ENCODE assay signal across 9 cellular contexts in genomic region chr1:44812822-44813543, GRCh38. TPM values are rescaled to one million over a fixed set of nuclear protein-coding genes. Genes with fewer than 3 reads are reported as not detected.
DNase-seq lines count a peak whose midpoint lies in the region; ATAC-seq and TF ChIP-seq lines count a peak whose summit lies in the region.
"Had no signal": no experiment of that assay in that cellular context is flagged by ENCODE, and none has a peak within 500 bp of the region (broad histone marks: within the 10 kb centered on the region; RNA-seq: fewer than 3 reads in every experiment).

No MANE protein-coding gene starts in this region.

- H3K79me1 ChIP-seq in H9 (ENCODE audit: insufficient read depth, low read depth, low read length, poor library complexity, severe bottlenecking) = no peaks in the 10 kb centered on the region

- H3K4ac ChIP-seq in H9 (ENCODE audit: low read depth, low read length) = no peak overlapping the region

- no peak overlapping the region for H2BK12ac ChIP-seq in H9 (ENCODE audit: insufficient read length, low read depth, low read length)

- peak overlapping the region; percentile 52 to 64 for H3K4me3 Mint-ChIP-seq in H9
- H3K4me3 Mint-ChIP-seq in activated T-helper 2 cell treated with anti-CD3 and anti-CD28 coated beads, Interferon-gamma antibody, Interleukin-2, Interleukin-4, amounts not matched to agents 10 μg/mL and 5 μg/mL and 100 μg/mL, durations not matched to agents 14 hours and 24 hours and 36 hours (ENCODE audit: low read depth) = no peak overlapping the region

- no peak overlapping the region for H4K8ac ChIP-seq in H9 (replicated peaks; ENCODE audit: insufficient read length, low read depth, low read length)

- H3K18ac ChIP-seq in H9 (ENCODE audit: insufficient read length, low read depth, low read length) = peak overlapping the region; percentile 53

- no peak overlapping the region for H2BK15ac ChIP-seq in H9 (ENCODE audit: low read depth, low read length)

- H3K9ac ChIP-seq in H9 (ENCODE audit: extremely low read depth, insufficient read length, low read length) (no peak overlapping the region), skeletal muscle tissue (ENCODE audit: low read depth in 1 of 3, low read length in 3 of 3) (peak overlapping the region; percentile 76 to 87 (median 81))

- H2BK20ac ChIP-seq in H9 (ENCODE audit: low read depth, low read length, poor library complexity, severe bottlenecking) = no peak overlapping the region

- intact Hi-C loops in activated T-helper 2 cell treated with anti-CD3 and anti-CD28 coated beads, Interferon-gamma antibody, Interleukin-2, Interleukin-4, amounts not matched to agents 10 μg/mL and 5 μg/mL and 100 μg/mL, durations not matched to agents 14 hours and 24 hours and 36 hours (cut with micrococcal nuclease) = no loop called here

- no peaks in the 10 kb centered on the region for H3K9me3 Mint-ChIP-seq in H9
- H3K9me3 Mint-ChIP-seq in activated T-helper 2 cell treated with anti-CD3 and anti-CD28 coated beads, Interferon-gamma antibody, Interleukin-2, Interleukin-4, amounts not matched to agents 10 μg/mL and 5 μg/mL and 100 μg/mL, durations not matched to agents 14 hours and 24 hours and 36 hours = no peaks in the 10 kb centered on the region
- H3K9me3 Mint-ChIP-seq: activated naive CD8-positive, alpha-beta T cell treated with anti-CD3 and anti-CD28 coated beads, Interleukin-2, amount 50 U/mL, for 24 hours had no signal

- peaks cover 26 to 37% of the 10 kb centered on the region in 2 experiments for H3K4me1 Mint-ChIP-seq in H9
- H3K4me1 Mint-ChIP-seq in activated T-helper 2 cell treated with anti-CD3 and anti-CD28 coated beads, Interferon-gamma antibody, Interleukin-2, Interleukin-4, amounts not matched to agents 10 μg/mL and 5 μg/mL and 100 μg/mL, durations not matched to agents 14 hours and 24 hours and 36 hours (ENCODE audit: low read depth) = peaks cover 57% of the 10 kb centered on the region

- H3K36me3 ChIP-seq in iPS DF 6.9 (ENCODE audit: control insufficient read depth, insufficient read depth, low read length) = no peaks in the 10 kb centered on the region
- H3K36me3 ChIP-seq in skeletal muscle tissue (ENCODE audit: control insufficient read depth in 3 of 3, insufficient read depth in 3 of 3, low read length in 3 of 3) = peaks cover 0 to 5% (median 2%) of the 10 kb centered on the region in 3 donors

- H3K9me3 ChIP-seq in H9 (ENCODE audit: control insufficient read depth, low read depth, low read length) = no peaks in the 10 kb centered on the region
- H3K9me3 ChIP-seq in iPS DF 6.9 (ENCODE audit: control insufficient read depth, insufficient read depth, low read length) = no peaks in the 10 kb centered on the region
- no peaks in the 10 kb centered on the region for H3K9me3 ChIP-seq in skeletal muscle tissue (ENCODE audit: control insufficient read depth in 3 of 3, low read length in 3 of 3)

- H3K27me3 ChIP-seq in H9 (ENCODE audit: insufficient read depth, low read length) = no peaks in the 10 kb centered on the region
- H3K27me3 ChIP-seq in iPS DF 6.9 (ENCODE audit: control insufficient read depth, insufficient read depth, low read length) = no peaks in the 10 kb centered on the region
- no peaks in the 10 kb centered on the region for H3K27me3 ChIP-seq in skeletal muscle tissue (ENCODE audit: control insufficient read depth in 3 of 3, insufficient read depth in 3 of 3, low read length in 3 of 3)

- peak overlapping the region; percentile 82 for H3K14ac ChIP-seq in H9 (ENCODE audit: insufficient read depth, low read length)

- no peak overlapping the region for H2AK5ac ChIP-seq in H9 (ENCODE audit: insufficient read length, low read length)

- H3K27ac ChIP-seq in H9 (ENCODE audit: insufficient read length, low read depth, low read length) (no peak overlapping the region), iPS DF 6.9 (ENCODE audit: low read length) (no peak overlapping the region), skeletal muscle tissue (ENCODE audit: low read depth, low read length) (peak overlapping the region; percentile 71)

- H4K91ac ChIP-seq in H9 (ENCODE audit: insufficient read length, low read depth, low read length) = no peak overlapping the region

- no peak overlapping the region for H4K5ac ChIP-seq in H9 (ENCODE audit: insufficient read length, low read depth, low read length)

- ATAC-seq in GM21619 (IDR thresholded peaks at IDR 0.05; ENCODE audit: unreplicated experiment) = no peak
- no peak for ATAC-seq in HG03159 (IDR thresholded peaks at IDR 0.05; ENCODE audit: unreplicated experiment)
- ATAC-seq in GM18505 (IDR thresholded peaks at IDR 0.05; ENCODE audit: unreplicated experiment) = no peak

- H3K23me2 ChIP-seq in H9 (ENCODE audit: insufficient read length, low read depth, low read length, poor library complexity, severe bottlenecking) = peaks cover 7% of the 10 kb centered on the region

- H3K27me3 Mint-ChIP-seq in H9 (ENCODE audit: low read depth) = no peaks in the 10 kb centered on the region; the same call in 1 of the 2 replicates
- no peaks in the 10 kb centered on the region for H3K27me3 Mint-ChIP-seq in activated T-helper 2 cell treated with anti-CD3 and anti-CD28 coated beads, Interferon-gamma antibody, Interleukin-2, Interleukin-4, amounts not matched to agents 10 μg/mL and 5 μg/mL and 100 μg/mL, durations not matched to agents 14 hours and 24 hours and 36 hours (ENCODE audit: low read depth)
- H3K27me3 Mint-ChIP-seq: activated naive CD8-positive, alpha-beta T cell treated with anti-CD3 and anti-CD28 coated beads, Interleukin-2, amount 50 U/mL, for 24 hours had no signal

- H3K27ac Mint-ChIP-seq in H9 = no peak overlapping the region
- peak overlapping the region; percentile 85 for H3K27ac Mint-ChIP-seq in activated T-helper 2 cell treated with anti-CD3 and anti-CD28 coated beads, Interferon-gamma antibody, Interleukin-2, Interleukin-4, amounts not matched to agents 10 μg/mL and 5 μg/mL and 100 μg/mL, durations not matched to agents 14 hours and 24 hours and 36 hours

- no peaks in the 10 kb centered on the region for H3K79me2 ChIP-seq in H9 (ENCODE audit: insufficient read depth, low read length)

- no peak overlapping the region for H3K56ac ChIP-seq in H9 (ENCODE audit: insufficient read length, low read depth, low read length)

- no peak overlapping the region for H2BK120ac ChIP-seq in H9 (ENCODE audit: low read depth, low read length, poor library complexity, severe bottlenecking)

- peak; percentile 57 for DNase-seq in H9
- no peak for DNase-seq in activated T-helper 2 cell treated with anti-CD3 and anti-CD28 coated beads, Interferon-gamma antibody, Interleukin-2, Interleukin-4, amounts not matched to agents 10 μg/mL and 5 μg/mL and 100 μg/mL, durations not matched to agents 14 hours and 24 hours and 36 hours (ENCODE audit: low spot score)
- no peak for DNase-seq in iPS DF 6.9 (ENCODE audit: low read depth, low spot score)
- no peak for DNase-seq in COR-L47 (lab: John Stamatoyannopoulos, UW)

- no peaks in the 10 kb centered on the region for H4K20me1 ChIP-seq in H9 (ENCODE audit: control insufficient read depth, insufficient read depth, insufficient read length)

- no peak for TF ChIP-seq CTCF in H9 (conservative IDR thresholded peaks at IDR 0.05)

- H3K23ac ChIP-seq in H9 (ENCODE audit: insufficient read length, low read depth, low read length) = no peak overlapping the region

- H2BK5ac ChIP-seq in H9 (ENCODE audit: insufficient read length, low read length) = no peak overlapping the region

- H3K4me3 ChIP-seq in iPS DF 6.9 (ENCODE audit: low read length) = peak overlapping the region; percentile 40; the same call in 1 of the 2 replicates
- H3K4me3 ChIP-seq in skeletal muscle tissue (ENCODE audit: low read length in 3 of 3) = peak overlapping the region; percentile 80 to 84 (median 81)

- no CpG with 5 or more reads among the region's 48 CpGs for WGBS in H9 (ENCODE audit: extremely low coverage, insufficient read length, low lambda C conversion rate)
- no CpG with 5 or more reads among the region's 48 CpGs for WGBS in iPS DF 6.9 (ENCODE audit: insufficient coverage, insufficient read length)

- H3K36me3 Mint-ChIP-seq in H9 (ENCODE audit: insufficient read depth in 1 of 3, low read depth in 3 of 3) = peaks cover 0 to 5% (median 2%) of the 10 kb centered on the region in 3 experiments; a peak in 2 of 7 replicates
- H3K36me3 Mint-ChIP-seq in activated T-helper 2 cell treated with anti-CD3 and anti-CD28 coated beads, Interferon-gamma antibody, Interleukin-2, Interleukin-4, amounts not matched to agents 10 μg/mL and 5 μg/mL and 100 μg/mL, durations not matched to agents 14 hours and 24 hours and 36 hours (ENCODE audit: low read depth) = peaks cover 73% of the 10 kb centered on the region

- peak overlapping the region; percentile 47 for H3K4me2 ChIP-seq in H9 (ENCODE audit: insufficient read depth, insufficient read length, low read length)

- no peak for TF ChIP-seq POLR2A in GM18505 (IDR thresholded peaks at IDR 0.05; ENCODE audit: borderline replicate concordance, extremely low read depth, insufficient read depth, insufficient read length)

- peaks cover 4% of the 10 kb centered on the region; the same call in 1 of the 2 replicates for H3K4me1 ChIP-seq in H9 (ENCODE audit: insufficient read depth, low read length)
- H3K4me1 ChIP-seq in iPS DF 6.9 (ENCODE audit: control insufficient read depth, insufficient read depth, low read length) = peaks cover 11% of the 10 kb centered on the region
- H3K4me1 ChIP-seq in skeletal muscle tissue (ENCODE audit: control insufficient read depth in 3 of 3, insufficient read depth in 3 of 3, low read length in 3 of 3) = peaks cover 38 to 55% (median 49%) of the 10 kb centered on the region in 3 donors

- H2AFZ ChIP-seq in H9 (ENCODE audit: low read length) = no peak overlapping the region

- no peak overlapping the region for H3T11ph ChIP-seq in H9 (ENCODE audit: low read length)

RNA-seq across cellular contexts. Expression of gene BTBD19, which starts 4.7 kb away (rescaled TPM):
- total RNA-seq in H9 (2021) (1.4 and 1.9 TPM in 2 replicates), skeletal muscle tissue (5.7 TPM)
- 17.0 and 19.8 TPM in 2 replicates for total RNA-seq in activated T-helper 2 cell treated with anti-CD3 and anti-CD28 coated beads, Interferon-gamma antibody, Interleukin-2, Interleukin-4, amounts not matched to agents 10 μg/mL and 5 μg/mL and 100 μg/mL, durations not matched to agents 14 hours and 24 hours and 36 hours

RNA-seq across cellular contexts. Expression of gene DYNLT4, which starts 5.8 kb away (rescaled TPM):
- total RNA-seq in H9 (2021) (not detected in 2 replicates), skeletal muscle tissue (not detected)
- 0.32 TPM in 1 of 2 replicates, not detected in the other for total RNA-seq in activated T-helper 2 cell treated with anti-CD3 and anti-CD28 coated beads, Interferon-gamma antibody, Interleukin-2, Interleukin-4, amounts not matched to agents 10 μg/mL and 5 μg/mL and 100 μg/mL, durations not matched to agents 14 hours and 24 hours and 36 hours

RNA-seq across cellular contexts. Expression of gene PLK3, which starts 12.8 kb away (rescaled TPM):
- 14.7 and 15.9 TPM in 2 replicates for total RNA-seq in H9 (2021)
- total RNA-seq in activated T-helper 2 cell treated with anti-CD3 and anti-CD28 coated beads, Interferon-gamma antibody, Interleukin-2, Interleukin-4, amounts not matched to agents 10 μg/mL and 5 μg/mL and 100 μg/mL, durations not matched to agents 14 hours and 24 hours and 36 hours = 128 and 135 TPM in 2 replicates
- 6.8 TPM for total RNA-seq in skeletal muscle tissue

RNA-seq across cellular contexts. Expression of gene BEST4, which starts 25.0 kb away (rescaled TPM):
- total RNA-seq in H9 (2021) = 1.1 and 1.3 TPM in 2 replicates
- total RNA-seq in activated T-helper 2 cell treated with anti-CD3 and anti-CD28 coated beads, Interferon-gamma antibody, Interleukin-2, Interleukin-4, amounts not matched to agents 10 μg/mL and 5 μg/mL and 100 μg/mL, durations not matched to agents 14 hours and 24 hours and 36 hours = 0.91 and 1.7 TPM in 2 replicates
- not detected for total RNA-seq in skeletal muscle tissue

RNA-seq across cellular contexts. Expression of gene PTCH2, which starts 30.1 kb away (rescaled TPM):
- total RNA-seq in H9 (2021) (0.79 and 0.83 TPM in 2 replicates), skeletal muscle tissue (1.6 TPM)
- 0.59 and 0.74 TPM in 2 replicates for total RNA-seq in activated T-helper 2 cell treated with anti-CD3 and anti-CD28 coated beads, Interferon-gamma antibody, Interleukin-2, Interleukin-4, amounts not matched to agents 10 μg/mL and 5 μg/mL and 100 μg/mL, durations not matched to agents 14 hours and 24 hours and 36 hours
